In the genomic region with DNA sequence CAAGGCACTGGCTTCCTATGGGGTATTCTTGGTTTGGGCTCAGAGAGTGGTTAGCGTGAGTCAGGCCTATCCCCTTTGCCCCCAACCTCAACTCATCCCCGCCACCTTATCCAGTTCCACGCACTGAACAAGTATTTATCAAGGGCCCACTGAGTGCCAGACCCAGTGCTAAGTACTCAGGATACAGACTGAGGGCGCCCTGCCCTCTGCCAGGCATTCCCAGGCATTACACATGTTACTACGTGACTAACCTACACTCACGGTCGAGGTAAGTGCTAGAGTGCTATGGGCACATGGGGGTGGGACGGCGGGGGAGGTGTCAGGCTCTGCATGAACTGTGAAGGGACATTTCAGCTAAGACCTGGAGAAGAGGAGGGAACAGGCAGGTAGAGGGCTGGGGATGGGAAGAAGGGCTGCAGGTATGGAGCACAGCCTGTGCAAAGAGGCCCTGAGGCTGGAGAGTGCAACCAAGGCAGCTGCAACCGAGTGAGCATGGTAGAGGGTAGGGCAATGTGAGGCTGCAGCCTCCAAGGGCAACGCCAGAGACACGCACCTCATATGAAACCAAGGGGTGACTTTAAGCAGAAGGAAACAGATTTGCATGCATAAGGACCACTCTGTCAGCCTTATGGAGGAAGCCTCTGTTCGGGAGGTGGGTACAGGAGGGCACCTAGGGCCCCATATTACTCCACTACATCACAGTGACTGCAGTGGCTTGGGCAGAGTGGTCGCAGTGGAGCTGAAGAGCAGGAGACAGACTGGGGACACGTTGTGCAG, we compare ENCODE assay signal across 9 cellular contexts. TPM values are rescaled to one million over a fixed set of nuclear protein-coding genes. Genes with fewer than 3 reads are reported as not detected.
DNase-seq lines count a peak whose midpoint lies in the region; ATAC-seq, FAIRE-seq and TF ChIP-seq lines count a peak whose summit lies in the region.
"Had no signal": no experiment of that assay in that cellular context is flagged by ENCODE, and none has a peak within 500 bp of the region (broad histone marks: within the 10 kb centered on the region; RNA-seq: fewer than 3 reads in every experiment).

No MANE protein-coding gene starts in this region.

- H3K27me3 ChIP-seq in astrocyte (ENCODE audit: insufficient read depth, low read length) = no peaks in the 10 kb centered on the region
- H3K27me3 ChIP-seq in naive thymus-derived CD4-positive, alpha-beta T cell (ENCODE audit: control insufficient read depth in 2 of 2, insufficient read depth in 2 of 2, low read length in 2 of 2) = no peaks in the 10 kb centered on the region

- TF ChIP-seq CTCF in astrocyte (IDR thresholded peaks at IDR 0.05; ENCODE audit: insufficient read depth, low read depth, low read length) = peak; percentile 27

- H3K9me3 Mint-ChIP-seq in astrocyte (ENCODE audit: unreplicated experiment) = no peaks in the 10 kb centered on the region
- no peaks in the 10 kb centered on the region for H3K9me3 Mint-ChIP-seq in naive thymus-derived CD4-positive, alpha-beta T cell

- H3K9me3 ChIP-seq in astrocyte (ENCODE audit: insufficient read depth, low read depth, low read length) = no peaks in the 10 kb centered on the region
- H3K9me3 ChIP-seq in naive thymus-derived CD4-positive, alpha-beta T cell (ENCODE audit: control insufficient read depth in 2 of 3, low read length in 3 of 3) = no peaks in the 10 kb centered on the region

- H3K27me3 Mint-ChIP-seq in astrocyte (ENCODE audit: low read depth, unreplicated experiment) = peaks cover 2% of the 10 kb centered on the region
- no peaks in the 10 kb centered on the region for H3K27me3 Mint-ChIP-seq in naive thymus-derived CD4-positive, alpha-beta T cell

- no peaks in the 10 kb centered on the region for H4K20me1 ChIP-seq in astrocyte (ENCODE audit: insufficient read depth, low read length)

- H3K4me3 ChIP-seq in astrocyte (ENCODE audit: insufficient read depth, low read depth, low read length) = no peak overlapping the region
- H3K4me3 ChIP-seq in naive thymus-derived CD4-positive, alpha-beta T cell (ENCODE audit: low read length) = no peak overlapping the region

- ATAC-seq in activated CD4-positive, CD25-positive, alpha-beta regulatory T cell treated with anti-CD3 and anti-CD28 coated beads, Interleukin-2, amount 50 U/mL, for 24 hours = peak; percentile 32 to 45
- ATAC-seq in naive thymus-derived CD4-positive, alpha-beta T cell = peak; percentile 55
- ATAC-seq in GM18519 (IDR thresholded peaks at IDR 0.05; ENCODE audit: low FRiP score, unreplicated experiment) = no peak

- H2AFZ ChIP-seq in astrocyte (ENCODE audit: low read depth, low read length) = no peak overlapping the region

- H3K4me2 ChIP-seq in astrocyte (ENCODE audit: low read length) = no peak overlapping the region

- POLR2A ChIA-PET in naive thymus-derived CD4-positive, alpha-beta T cell (lab: Charles Lee) = no interaction called here

- CTCF ChIA-PET in naive thymus-derived CD4-positive, alpha-beta T cell (lab: Charles Lee) = interaction anchor here (0.6 to 1.0 kb wide), 2 partner anchors 44 to 337 kb away, joined by 3 to 8 read pairs; no protein-coding TSS in a partner anchor

- no peak overlapping the region for H3K27ac ChIP-seq in astrocyte (ENCODE audit: low read depth, low read length)
- H3K27ac ChIP-seq in naive thymus-derived CD4-positive, alpha-beta T cell (ENCODE audit: low read depth, low read length) = no peak overlapping the region

- no peaks in the 10 kb centered on the region for H3K4me1 ChIP-seq in astrocyte (ENCODE audit: insufficient read depth, low read length)
- H3K4me1 ChIP-seq in naive thymus-derived CD4-positive, alpha-beta T cell (ENCODE audit: control insufficient read depth in 2 of 2, insufficient read depth in 2 of 2, low read length in 2 of 2) = no peaks in the 10 kb centered on the region

- peaks cover 5% of the 10 kb centered on the region for H3K4me1 Mint-ChIP-seq in astrocyte (ENCODE audit: low read depth, unreplicated experiment)
- peaks cover 0 to 7% (median 0%) of the 10 kb centered on the region in 7 donors for H3K4me1 Mint-ChIP-seq in naive thymus-derived CD4-positive, alpha-beta T cell

- no peak overlapping the region for H3K4me3 Mint-ChIP-seq in astrocyte (ENCODE audit: unreplicated experiment)
- H3K4me3 Mint-ChIP-seq in naive thymus-derived CD4-positive, alpha-beta T cell = no peak overlapping the region

- no peak for FAIRE-seq in astrocyte (lab: Jason Lieb, UNC)
- FAIRE-seq: G401.6 had no signal

- intact Hi-C loops in naive thymus-derived CD4-positive, alpha-beta T cell (cut with micrococcal nuclease) = loop anchor here in 1 of 2 donors (5.0 kb wide), 2 partner anchors 329 to 654 kb away; a partner anchor contains a TSS

- no peaks in the 10 kb centered on the region for H3K36me3 ChIP-seq in astrocyte (ENCODE audit: insufficient read depth, low read length)
- peaks cover 0 to 10% (median 0%) of the 10 kb centered on the region in 3 experiments for H3K36me3 ChIP-seq in naive thymus-derived CD4-positive, alpha-beta T cell (ENCODE audit: control insufficient read depth in 2 of 3, insufficient read depth in 3 of 3, low read length in 3 of 3)

- peaks cover 3% of the 10 kb centered on the region for H3K36me3 Mint-ChIP-seq in astrocyte (ENCODE audit: low read depth, unreplicated experiment)
- H3K36me3 Mint-ChIP-seq in naive thymus-derived CD4-positive, alpha-beta T cell = peaks cover 0 to 26% (median 12%) of the 10 kb centered on the region in 5 donors

- DNase-seq in activated CD4-positive, CD25-positive, alpha-beta regulatory T cell treated with anti-CD3 and anti-CD28 coated beads, Interleukin-2, amount 50 U/mL, for 72 hours = no peak
- DNase-seq in HT1080 (ENCODE audit: low read depth) (peak; percentile 55), astrocyte (ENCODE audit: low read depth) (no peak), T-helper 9 cell (no peak)
- no peak for DNase-seq in naive thymus-derived CD4-positive, alpha-beta T cell
- no peak for DNase-seq in activated CD8-positive, alpha-beta memory T cell treated with anti-CD3 and anti-CD28 coated beads, Interleukin-2, amount 50 U/mL, for 48 hours

- H3K79me2 ChIP-seq in astrocyte (ENCODE audit: insufficient read depth, low read length) = no peaks in the 10 kb centered on the region

- peak overlapping the region; percentile 4 for H3K27ac Mint-ChIP-seq in astrocyte (ENCODE audit: unreplicated experiment)
- peak overlapping the region in 2 of 9 donors; percentile 12 to 66 for H3K27ac Mint-ChIP-seq in naive thymus-derived CD4-positive, alpha-beta T cell

- H3K9ac ChIP-seq in astrocyte (ENCODE audit: low read length) = no peak overlapping the region

RNA-seq across cellular contexts. Expression of a gene that starts 22.5 kb away (rescaled TPM):
- 0.94 and 5.9 TPM in 2 replicates for total RNA-seq in HT1080 (2014; rRNA removed; shearing (Covaris generic))
- polyA plus RNA-seq in HT1080 (2015; cell fraction: cytosol; rRNA removed) = 2.3 and 2.4 TPM in 2 replicates
- 2.2 and 6.2 TPM in 2 replicates for polyA plus RNA-seq in HT1080 (2015; cell fraction: nucleus; rRNA removed)
- total RNA-seq in astrocyte = 4.0 and 4.9 TPM in 2 replicates
- 10 to 100 TPM in 4 of 5 experiments, 1 to 10 TPM in 1; 6.7 to 25.3 (median 20.1) TPM for total RNA-seq in naive thymus-derived CD4-positive, alpha-beta T cell
- 10 to 100 TPM; 24.8 to 27.1 TPM for polyA plus RNA-seq in naive thymus-derived CD4-positive, alpha-beta T cell
